ENCODE assay signal across 1 cellular context in genomic region chr15:67550522-67550921, GRCh38.
TF ChIP-seq lines count a peak whose summit lies in the region.

No MANE protein-coding gene starts in this region.

TF ChIP-seq in K562, 482 proteins besides CTCF, POLR2A, EP300 and RAD21 (continued from another document and continues in another):
- TF ChIP-seq ZNF395 (CRISPR knock-in tag; IDR thresholded peaks at IDR 0.05) (peak; percentile 61; the same call in 1 of the 2 replicates), TCF3 (CRISPR knock-in tag; IDR thresholded peaks at IDR 0.05) (no peak), HMG20A (CRISPR knock-in tag; conservative IDR thresholded peaks at IDR 0.05) (no peak), THAP7 (CRISPR knock-in tag; IDR thresholded peaks at IDR 0.05) (no peak), HINFP (tag; conservative IDR thresholded peaks at IDR 0.05; ENCODE audit: low read depth) (peak; percentile 58; the same call in 1 of the 2 replicates), KLF13 (tag; IDR thresholded peaks at IDR 0.05; ENCODE audit: borderline replicate concordance, low read depth) (no peak), ZNF75A (CRISPR knock-in tag; IDR thresholded peaks at IDR 0.05) (no peak), DACH1 (IDR thresholded peaks at IDR 0.05; ENCODE audit: partially characterized antibody) (no peak), GABPB1 (CRISPR knock-in tag; IDR thresholded peaks at IDR 0.05) (no peak), MIER1 (IDR thresholded peaks at IDR 0.05; ENCODE audit: low read depth) (no peak), TEAD4 (IDR thresholded peaks at IDR 0.05; ENCODE audit: low read length) (no peak), TEAD4 (CRISPR knock-in tag; IDR thresholded peaks at IDR 0.05; ENCODE audit: borderline replicate concordance) (no peak), ZNF316 (IDR thresholded peaks at IDR 0.05) (peak; percentile 82), ZNF79 (CRISPR knock-in tag; IDR thresholded peaks at IDR 0.05; ENCODE audit: low read depth) (no peak), ATF1 (CRISPR knock-in tag; IDR thresholded peaks at IDR 0.05) (no peak), ATF1 (tag; IDR thresholded peaks at IDR 0.05) (peak; percentile 60), ARHGAP35 (IDR thresholded peaks at IDR 0.05; ENCODE audit: partially characterized antibody) (no peak), NFRKB (IDR thresholded peaks at IDR 0.05; ENCODE audit: low read depth) (no peak), EP400 (IDR thresholded peaks at IDR 0.05) (peak; percentile 24; the same call in 1 of the 2 replicates), SRSF3 (IDR thresholded peaks at IDR 0.05; ENCODE audit: insufficient read depth, low read length) (no peak), KLF6 (CRISPR knock-in tag; IDR thresholded peaks at IDR 0.05; ENCODE audit: borderline replicate concordance) (no peak), ZNF511 (CRISPR knock-in tag; IDR thresholded peaks at IDR 0.05) (no peak), CHD4 (IDR thresholded peaks at IDR 0.05; ENCODE audit: insufficient read depth, insufficient replicate concordance, low read depth, low read length, poor library complexity, severe bottlenecking) (no peak), ZBTB7A (IDR thresholded peaks at IDR 0.05; ENCODE audit: borderline replicate concordance, control insufficient read depth, low read depth, low read length) (no peak), SAFB (IDR thresholded peaks at IDR 0.05; ENCODE audit: borderline replicate concordance, low read depth, low read length) (no peak), TARDBP (IDR thresholded peaks at IDR 0.05) (no peak), ZSCAN32 (CRISPR knock-in tag; IDR thresholded peaks at IDR 0.05) (no peak)
- TF ChIP-seq, protein P1, sequence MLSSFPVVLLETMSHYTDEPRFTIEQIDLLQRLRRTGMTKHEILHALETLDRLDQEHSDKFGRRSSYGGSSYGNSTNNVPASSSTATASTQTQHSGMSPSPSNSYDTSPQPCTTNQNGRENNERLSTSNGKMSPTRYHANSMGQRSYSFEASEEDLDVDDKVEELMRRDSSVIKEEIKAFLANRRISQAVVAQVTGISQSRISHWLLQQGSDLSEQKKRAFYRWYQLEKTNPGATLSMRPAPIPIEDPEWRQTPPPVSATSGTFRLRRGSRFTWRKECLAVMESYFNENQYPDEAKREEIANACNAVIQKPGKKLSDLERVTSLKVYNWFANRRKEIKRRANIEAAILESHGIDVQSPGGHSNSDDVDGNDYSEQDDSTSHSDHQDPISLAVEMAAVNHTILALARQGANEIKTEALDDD (IDR thresholded peaks at IDR 0.05): peak; percentile 61; the same call in 1 of the 2 replicates
- TF ChIP-seq, protein P2, sequence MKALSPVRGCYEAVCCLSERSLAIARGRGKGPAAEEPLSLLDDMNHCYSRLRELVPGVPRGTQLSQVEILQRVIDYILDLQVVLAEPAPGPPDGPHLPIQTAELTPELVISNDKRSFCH (CRISPR knock-in tag; IDR thresholded peaks at IDR 0.05): no peak
- TF ChIP-seq, protein P2 (tag; IDR thresholded peaks at IDR 0.05): peak; percentile 73; the same call in 1 of the 2 replicates
- TF ChIP-seq, protein P3, sequence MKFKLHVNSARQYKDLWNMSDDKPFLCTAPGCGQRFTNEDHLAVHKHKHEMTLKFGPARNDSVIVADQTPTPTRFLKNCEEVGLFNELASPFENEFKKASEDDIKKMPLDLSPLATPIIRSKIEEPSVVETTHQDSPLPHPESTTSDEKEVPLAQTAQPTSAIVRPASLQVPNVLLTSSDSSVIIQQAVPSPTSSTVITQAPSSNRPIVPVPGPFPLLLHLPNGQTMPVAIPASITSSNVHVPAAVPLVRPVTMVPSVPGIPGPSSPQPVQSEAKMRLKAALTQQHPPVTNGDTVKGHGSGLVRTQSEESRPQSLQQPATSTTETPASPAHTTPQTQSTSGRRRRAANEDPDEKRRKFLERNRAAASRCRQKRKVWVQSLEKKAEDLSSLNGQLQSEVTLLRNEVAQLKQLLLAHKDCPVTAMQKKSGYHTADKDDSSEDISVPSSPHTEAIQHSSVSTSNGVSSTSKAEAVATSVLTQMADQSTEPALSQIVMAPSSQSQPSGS (CRISPR knock-in tag; IDR thresholded peaks at IDR 0.05): no peak
- TF ChIP-seq, protein P4, sequence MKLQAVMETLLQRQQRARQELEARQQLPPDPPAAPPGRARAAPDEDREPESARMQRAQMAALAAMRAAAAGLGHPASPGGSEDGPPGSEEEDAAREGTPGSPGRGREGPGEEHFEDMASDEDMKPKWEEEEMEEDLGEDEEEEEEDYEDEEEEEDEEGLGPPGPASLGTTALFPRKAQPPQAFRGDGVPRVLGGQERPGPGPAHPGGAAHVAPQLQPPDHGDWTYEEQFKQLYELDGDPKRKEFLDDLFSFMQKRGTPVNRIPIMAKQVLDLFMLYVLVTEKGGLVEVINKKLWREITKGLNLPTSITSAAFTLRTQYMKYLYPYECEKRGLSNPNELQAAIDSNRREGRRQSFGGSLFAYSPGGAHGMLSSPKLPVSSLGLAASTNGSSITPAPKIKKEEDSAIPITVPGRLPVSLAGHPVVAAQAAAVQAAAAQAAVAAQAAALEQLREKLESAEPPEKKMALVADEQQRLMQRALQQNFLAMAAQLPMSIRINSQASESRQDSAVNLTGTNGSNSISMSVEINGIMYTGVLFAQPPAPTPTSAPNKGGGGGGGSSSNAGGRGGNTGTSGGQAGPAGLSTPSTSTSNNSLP (IDR thresholded peaks at IDR 0.05; ENCODE audit: borderline replicate concordance, low read depth, low read length): no peak
- TF ChIP-seq, protein P5, sequence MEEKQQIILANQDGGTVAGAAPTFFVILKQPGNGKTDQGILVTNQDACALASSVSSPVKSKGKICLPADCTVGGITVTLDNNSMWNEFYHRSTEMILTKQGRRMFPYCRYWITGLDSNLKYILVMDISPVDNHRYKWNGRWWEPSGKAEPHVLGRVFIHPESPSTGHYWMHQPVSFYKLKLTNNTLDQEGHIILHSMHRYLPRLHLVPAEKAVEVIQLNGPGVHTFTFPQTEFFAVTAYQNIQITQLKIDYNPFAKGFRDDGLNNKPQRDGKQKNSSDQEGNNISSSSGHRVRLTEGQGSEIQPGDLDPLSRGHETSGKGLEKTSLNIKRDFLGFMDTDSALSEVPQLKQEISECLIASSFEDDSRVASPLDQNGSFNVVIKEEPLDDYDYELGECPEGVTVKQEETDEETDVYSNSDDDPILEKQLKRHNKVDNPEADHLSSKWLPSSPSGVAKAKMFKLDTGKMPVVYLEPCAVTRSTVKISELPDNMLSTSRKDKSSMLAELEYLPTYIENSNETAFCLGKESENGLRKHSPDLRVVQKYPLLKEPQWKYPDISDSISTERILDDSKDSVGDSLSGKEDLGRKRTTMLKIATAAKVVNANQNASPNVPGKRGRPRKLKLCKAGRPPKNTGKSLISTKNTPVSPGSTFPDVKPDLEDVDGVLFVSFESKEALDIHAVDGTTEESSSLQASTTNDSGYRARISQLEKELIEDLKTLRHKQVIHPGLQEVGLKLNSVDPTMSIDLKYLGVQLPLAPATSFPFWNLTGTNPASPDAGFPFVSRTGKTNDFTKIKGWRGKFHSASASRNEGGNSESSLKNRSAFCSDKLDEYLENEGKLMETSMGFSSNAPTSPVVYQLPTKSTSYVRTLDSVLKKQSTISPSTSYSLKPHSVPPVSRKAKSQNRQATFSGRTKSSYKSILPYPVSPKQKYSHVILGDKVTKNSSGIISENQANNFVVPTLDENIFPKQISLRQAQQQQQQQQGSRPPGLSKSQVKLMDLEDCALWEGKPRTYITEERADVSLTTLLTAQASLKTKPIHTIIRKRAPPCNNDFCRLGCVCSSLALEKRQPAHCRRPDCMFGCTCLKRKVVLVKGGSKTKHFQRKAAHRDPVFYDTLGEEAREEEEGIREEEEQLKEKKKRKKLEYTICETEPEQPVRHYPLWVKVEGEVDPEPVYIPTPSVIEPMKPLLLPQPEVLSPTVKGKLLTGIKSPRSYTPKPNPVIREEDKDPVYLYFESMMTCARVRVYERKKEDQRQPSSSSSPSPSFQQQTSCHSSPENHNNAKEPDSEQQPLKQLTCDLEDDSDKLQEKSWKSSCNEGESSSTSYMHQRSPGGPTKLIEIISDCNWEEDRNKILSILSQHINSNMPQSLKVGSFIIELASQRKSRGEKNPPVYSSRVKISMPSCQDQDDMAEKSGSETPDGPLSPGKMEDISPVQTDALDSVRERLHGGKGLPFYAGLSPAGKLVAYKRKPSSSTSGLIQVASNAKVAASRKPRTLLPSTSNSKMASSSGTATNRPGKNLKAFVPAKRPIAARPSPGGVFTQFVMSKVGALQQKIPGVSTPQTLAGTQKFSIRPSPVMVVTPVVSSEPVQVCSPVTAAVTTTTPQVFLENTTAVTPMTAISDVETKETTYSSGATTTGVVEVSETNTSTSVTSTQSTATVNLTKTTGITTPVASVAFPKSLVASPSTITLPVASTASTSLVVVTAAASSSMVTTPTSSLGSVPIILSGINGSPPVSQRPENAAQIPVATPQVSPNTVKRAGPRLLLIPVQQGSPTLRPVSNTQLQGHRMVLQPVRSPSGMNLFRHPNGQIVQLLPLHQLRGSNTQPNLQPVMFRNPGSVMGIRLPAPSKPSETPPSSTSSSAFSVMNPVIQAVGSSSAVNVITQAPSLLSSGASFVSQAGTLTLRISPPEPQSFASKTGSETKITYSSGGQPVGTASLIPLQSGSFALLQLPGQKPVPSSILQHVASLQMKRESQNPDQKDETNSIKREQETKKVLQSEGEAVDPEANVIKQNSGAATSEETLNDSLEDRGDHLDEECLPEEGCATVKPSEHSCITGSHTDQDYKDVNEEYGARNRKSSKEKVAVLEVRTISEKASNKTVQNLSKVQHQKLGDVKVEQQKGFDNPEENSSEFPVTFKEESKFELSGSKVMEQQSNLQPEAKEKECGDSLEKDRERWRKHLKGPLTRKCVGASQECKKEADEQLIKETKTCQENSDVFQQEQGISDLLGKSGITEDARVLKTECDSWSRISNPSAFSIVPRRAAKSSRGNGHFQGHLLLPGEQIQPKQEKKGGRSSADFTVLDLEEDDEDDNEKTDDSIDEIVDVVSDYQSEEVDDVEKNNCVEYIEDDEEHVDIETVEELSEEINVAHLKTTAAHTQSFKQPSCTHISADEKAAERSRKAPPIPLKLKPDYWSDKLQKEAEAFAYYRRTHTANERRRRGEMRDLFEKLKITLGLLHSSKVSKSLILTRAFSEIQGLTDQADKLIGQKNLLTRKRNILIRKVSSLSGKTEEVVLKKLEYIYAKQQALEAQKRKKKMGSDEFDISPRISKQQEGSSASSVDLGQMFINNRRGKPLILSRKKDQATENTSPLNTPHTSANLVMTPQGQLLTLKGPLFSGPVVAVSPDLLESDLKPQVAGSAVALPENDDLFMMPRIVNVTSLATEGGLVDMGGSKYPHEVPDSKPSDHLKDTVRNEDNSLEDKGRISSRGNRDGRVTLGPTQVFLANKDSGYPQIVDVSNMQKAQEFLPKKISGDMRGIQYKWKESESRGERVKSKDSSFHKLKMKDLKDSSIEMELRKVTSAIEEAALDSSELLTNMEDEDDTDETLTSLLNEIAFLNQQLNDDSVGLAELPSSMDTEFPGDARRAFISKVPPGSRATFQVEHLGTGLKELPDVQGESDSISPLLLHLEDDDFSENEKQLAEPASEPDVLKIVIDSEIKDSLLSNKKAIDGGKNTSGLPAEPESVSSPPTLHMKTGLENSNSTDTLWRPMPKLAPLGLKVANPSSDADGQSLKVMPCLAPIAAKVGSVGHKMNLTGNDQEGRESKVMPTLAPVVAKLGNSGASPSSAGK (IDR thresholded peaks at IDR 0.05): no peak
- TF ChIP-seq, protein P6, sequence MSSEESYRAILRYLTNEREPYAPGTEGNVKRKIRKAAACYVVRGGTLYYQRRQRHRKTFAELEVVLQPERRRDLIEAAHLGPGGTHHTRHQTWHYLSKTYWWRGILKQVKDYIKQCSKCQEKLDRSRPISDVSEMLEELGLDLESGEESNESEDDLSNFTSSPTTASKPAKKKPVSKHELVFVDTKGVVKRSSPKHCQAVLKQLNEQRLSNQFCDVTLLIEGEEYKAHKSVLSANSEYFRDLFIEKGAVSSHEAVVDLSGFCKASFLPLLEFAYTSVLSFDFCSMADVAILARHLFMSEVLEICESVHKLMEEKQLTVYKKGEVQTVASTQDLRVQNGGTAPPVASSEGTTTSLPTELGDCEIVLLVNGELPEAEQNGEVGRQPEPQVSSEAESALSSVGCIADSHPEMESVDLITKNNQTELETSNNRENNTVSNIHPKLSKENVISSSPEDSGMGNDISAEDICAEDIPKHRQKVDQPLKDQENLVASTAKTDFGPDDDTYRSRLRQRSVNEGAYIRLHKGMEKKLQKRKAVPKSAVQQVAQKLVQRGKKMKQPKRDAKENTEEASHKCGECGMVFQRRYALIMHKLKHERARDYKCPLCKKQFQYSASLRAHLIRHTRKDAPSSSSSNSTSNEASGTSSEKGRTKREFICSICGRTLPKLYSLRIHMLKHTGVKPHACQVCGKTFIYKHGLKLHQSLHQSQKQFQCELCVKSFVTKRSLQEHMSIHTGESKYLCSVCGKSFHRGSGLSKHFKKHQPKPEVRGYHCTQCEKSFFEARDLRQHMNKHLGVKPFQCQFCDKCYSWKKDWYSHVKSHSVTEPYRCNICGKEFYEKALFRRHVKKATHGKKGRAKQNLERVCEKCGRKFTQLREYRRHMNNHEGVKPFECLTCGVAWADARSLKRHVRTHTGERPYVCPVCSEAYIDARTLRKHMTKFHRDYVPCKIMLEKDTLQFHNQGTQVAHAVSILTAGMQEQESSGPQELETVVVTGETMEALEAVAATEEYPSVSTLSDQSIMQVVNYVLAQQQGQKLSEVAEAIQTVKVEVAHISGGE (CRISPR knock-in tag; IDR thresholded peaks at IDR 0.05): no peak; a peak in 1 of 6 replicates
